ENCODE assay signal across 8 cellular contexts in genomic region chr7:25949672-25950487, GRCh38.
DNase-seq lines count a peak whose midpoint lies in the region; ATAC-seq, FAIRE-seq and TF ChIP-seq lines count a peak whose summit lies in the region.

No MANE protein-coding gene starts in this region.

- no peaks in the 10 kb centered on the region for H3K9me2 ChIP-seq in OCI-LY1 (ENCODE audit: low read depth, low read length)

- peak overlapping the region; percentile 82 for H3K4me2 ChIP-seq in OCI-LY1 (ENCODE audit: low read length)
- peak overlapping the region; percentile 93 for H3K4me2 ChIP-seq in parathyroid adenoma (ENCODE audit: low read length)

- ATAC-seq in esophagus mucosa, result no peak

- no peak overlapping the region for H2AFZ ChIP-seq in OCI-LY1 (ENCODE audit: low read length)
- peak overlapping the region; percentile 76 for H2AFZ ChIP-seq in parathyroid adenoma

- H3K36me3 ChIP-seq in OCI-LY1 (ENCODE audit: insufficient read depth, low read length) (peaks cover 30% of the 10 kb centered on the region), parathyroid adenoma (ENCODE audit: control insufficient read depth, insufficient read depth, low read length) (no peaks in the 10 kb centered on the region)

- H3K4me1 ChIP-seq in OCI-LY1 (ENCODE audit: insufficient read depth, low read length, severe bottlenecking) (peaks cover 46% of the 10 kb centered on the region), parathyroid adenoma (no peaks in the 10 kb centered on the region)

- no peak for FAIRE-seq in frontal cortex (lab: Jason Lieb, UNC)

- TF ChIP-seq POLR2A in erythroblast (IDR thresholded peaks at IDR 0.05; ENCODE audit: low read length), result no peak

- H3K79me2 ChIP-seq in OCI-LY1 (ENCODE audit: insufficient read depth, low read length) (no peaks in the 10 kb centered on the region), parathyroid adenoma (no peaks in the 10 kb centered on the region)

- TF ChIP-seq CTCF in OCI-LY1 (IDR thresholded peaks at IDR 0.05; ENCODE audit: low read length), result peak; percentile 23; the same call in 1 of the 2 replicates
- TF ChIP-seq CTCF in parathyroid adenoma (IDR thresholded peaks at IDR 0.05), result no peak

- H3K4me3 ChIP-seq in OCI-LY1 (ENCODE audit: low read depth, low read length, poor library complexity, severe bottlenecking) (peak overlapping the region; percentile 93), parathyroid adenoma (ENCODE audit: low read depth, low read length) (peak overlapping the region; percentile 69)

- H3K9me3 ChIP-seq in OCI-LY1 (ENCODE audit: low read length) (peaks cover 13% of the 10 kb centered on the region), parathyroid adenoma (ENCODE audit: control insufficient read depth, low read length) (no peaks in the 10 kb centered on the region)

- H3K9ac ChIP-seq in OCI-LY1 (ENCODE audit: low read length), result peak overlapping the region; percentile 89
- no peak overlapping the region for H3K9ac ChIP-seq in parathyroid adenoma

- peak; percentile 20 for DNase-seq in NCI-H748 (lab: John Stamatoyannopoulos, UW; ENCODE audit: unreplicated experiment)
- DNase-seq in NCI-H748 treated with DMSO at 0.1 percent for 48 hours (lab: John Stamatoyannopoulos, UW), result no peak
- peak; percentile 47 to 62 for DNase-seq in erythroblast (lab: John Stamatoyannopoulos, UW)
- no peak for DNase-seq in frontal cortex (ENCODE audit: low spot score in 2 of 2)
- DNase-seq in stimulated activated CD4-positive, alpha-beta T cell treated with anti-CD3 and anti-CD28 coated beads, Interleukin-1b, Interleukin-23, amount 100 ng/mL, for 48 hours, result no peak

- no peaks in the 10 kb centered on the region for H3F3A ChIP-seq in OCI-LY1 (ENCODE audit: insufficient read depth, low read length)

- no peaks in the 10 kb centered on the region for H4K20me1 ChIP-seq in OCI-LY1 (ENCODE audit: insufficient read depth, low read length)

- peak overlapping the region; percentile 53 for H3K27ac ChIP-seq in OCI-LY1 (ENCODE audit: low read depth, low read length, poor library complexity, severe bottlenecking)
- no peak overlapping the region for H3K27ac ChIP-seq in parathyroid adenoma

- no peaks in the 10 kb centered on the region for H3K27me3 ChIP-seq in OCI-LY1 (ENCODE audit: insufficient read depth, low read length)
- no peaks in the 10 kb centered on the region for H3K27me3 ChIP-seq in parathyroid adenoma (ENCODE audit: control insufficient read depth, insufficient read depth, low read length)

Comparison
In these comparisons a context has a peak if more than half of its experiments do, and no peak if none do; other contexts are left out.
1. DNase-seq: peak in NCI-H748 (single experiment) and erythroblast (2 of 2); none in NCI-H748 treated with DMSO at 0.1 percent for 48 hours (single experiment), frontal cortex (0 of 2) and stimulated activated CD4-positive, alpha-beta T cell treated with anti-CD3 and anti-CD28 coated beads, Interleukin-1b, Interleukin-23, amount 100 ng/mL, for 48 hours (single experiment).